8 cellular contexts compared by ENCODE assay signal in genomic region chr15:77659350-77660321, GRCh38. TPM values are rescaled to one million over a fixed set of nuclear protein-coding genes. Genes with fewer than 3 reads are reported as not detected.
DNase-seq lines count a peak whose midpoint lies in the region; ATAC-seq and TF ChIP-seq lines count a peak whose summit lies in the region.

No MANE protein-coding gene starts in this region.

- no peak overlapping the region for H3K4me3 ChIP-seq in uterus

- intact Hi-C loops in posterior cingulate gyrus (cut with DNase I): loop anchor here (5.0 kb wide), 1 partner anchor 163 kb away; no protein-coding TSS in a partner anchor
- intact Hi-C loops in uterus (cut with DNase I; ENCODE audit: low total_unique reads): no loop called here

- no peaks in the 10 kb centered on the region for H3K36me3 ChIP-seq in uterus

- H3K4me1 ChIP-seq in uterus: no peaks in the 10 kb centered on the region

- DNase-seq in NCI-H2227 (lab: John Stamatoyannopoulos, UW; ENCODE audit: unreplicated experiment) (peak; percentile 39), NCI-H2227 treated with DMSO at 0.1 percent for 48 hours (lab: John Stamatoyannopoulos, UW) (no peak), HuH-7 (ENCODE audit: low spot score) (peak; percentile 93), SHP77 (lab: John Stamatoyannopoulos, UW) (peak; percentile 13 to 67), erythroblast (lab: John Stamatoyannopoulos, UW) (peak; percentile 62 to 70), posterior cingulate gyrus (peak in 6 of 10 donors; percentile 37 to 91 (median 65)), uterus (no peak)

- H3K9me3 ChIP-seq in uterus: no peaks in the 10 kb centered on the region

- ATAC-seq in HG03460 (IDR thresholded peaks at IDR 0.05; ENCODE audit: unreplicated experiment): no peak

- no peak for TF ChIP-seq POLR2A in erythroblast (IDR thresholded peaks at IDR 0.05; ENCODE audit: low read length)
- no peak for TF ChIP-seq POLR2A in uterus (IDR thresholded peaks at IDR 0.05)

- H3K27me3 ChIP-seq in uterus: no peaks in the 10 kb centered on the region

- H3K27ac ChIP-seq in uterus: no peak overlapping the region

- TF ChIP-seq CTCF in uterus (IDR thresholded peaks at IDR 0.05): no peak

RNA-seq across cellular contexts. Expression of gene LINGO1, which starts 26.9 kb away (rescaled TPM):
- 1 to 10 TPM in 2 of 4 donors, under 1 TPM in 1, not detected in 1; 0.26 to 9.6 (median 8.4) TPM for total RNA-seq in uterus

Comparison
In these comparisons a context has a peak if more than half of its experiments do, and no peak if none do; other contexts are left out.
1. DNase-seq: peak in NCI-H2227 (single experiment), HuH-7 (single experiment), SHP77 (2 of 2), erythroblast (2 of 2) and posterior cingulate gyrus (6 of 10); none in NCI-H2227 treated with DMSO at 0.1 percent for 48 hours (single experiment) and uterus (0 of 2).